ENCODE assay signal across 8 cellular contexts in genomic region chr10:80945267-80945880, GRCh38.
A peak's percentile ranks its signal among the peaks of the same experiment; 100 is the strongest.
DNase-seq lines count a peak whose midpoint lies in the region; ATAC-seq and TF ChIP-seq lines count a peak whose summit lies in the region.

No MANE protein-coding gene starts in this region.

- peak; percentile 9 for TF ChIP-seq CTCF in astrocyte of the spinal cord (IDR thresholded peaks at IDR 0.05; ENCODE audit: low read depth, low read length)

- DNase-seq in astrocyte of the spinal cord (ENCODE audit: low read depth, low spot score) (no peak), midbrain (lab: John Stamatoyannopoulos, UW) (peak; percentile 55), mesenteric fat pad (ENCODE audit: low spot score) (no peak), UCSD-AML1 (lab: John Stamatoyannopoulos, UW; ENCODE audit: unreplicated experiment) (no peak), T1000 (lab: John Stamatoyannopoulos, UW) (no peak)

- ATAC-seq in GM18858 (IDR thresholded peaks at IDR 0.05; ENCODE audit: unreplicated experiment) (peak; percentile 77), HG03108 (IDR thresholded peaks at IDR 0.05; ENCODE audit: unreplicated experiment) (peak; percentile 58), GM21528 (IDR thresholded peaks at IDR 0.05; ENCODE audit: low FRiP score, unreplicated experiment) (no peak)

- no peak overlapping the region for H3K4me3 ChIP-seq in astrocyte of the spinal cord (ENCODE audit: low read depth, low read length)

- in situ Hi-C loops in astrocyte of the spinal cord (cut with HindIII; ENCODE audit: low sequenced_read_pairs), result no loop called here
